Comparison of ENCODE assay signal across 9 cellular contexts in genomic region chr7:30800785-30801252, GRCh38. TPM values are rescaled to one million over a fixed set of nuclear protein-coding genes. Genes with fewer than 3 reads are reported as not detected.
DNase-seq lines count a peak whose midpoint lies in the region; ATAC-seq, FAIRE-seq and TF ChIP-seq lines count a peak whose summit lies in the region.
"Had no signal": no experiment of that assay in that cellular context is flagged by ENCODE, and none has a peak within 500 bp of the region (broad histone marks: within the 10 kb centered on the region; RNA-seq: fewer than 3 reads in every experiment).

No MANE protein-coding gene starts in this region.

- DNase-seq in AG09309 (ENCODE audit: low read depth), result peak; percentile 52
- peak; percentile 66 for DNase-seq in NCI-H345 treated with DMSO at 0.1 percent for 48 hours (lab: John Stamatoyannopoulos, UW; ENCODE audit: unreplicated experiment)
- peak; percentile 5 to 17 for DNase-seq in activated CD4-positive, alpha-beta T cell treated with anti-CD3 and anti-CD28 coated beads, Interleukin-2, amount 50 U/mL, for 48 hours
- peak; percentile 41 to 74 for DNase-seq in frontal cortex (ENCODE audit: low spot score in 2 of 2)
- peak; percentile 84 for DNase-seq in osteocyte (ENCODE audit: extremely low spot score, unreplicated experiment)

- peaks cover 7% of the 10 kb centered on the region for H3K36me3 Mint-ChIP-seq in osteocyte (ENCODE audit: unreplicated experiment)
- H3K36me3 Mint-ChIP-seq: IgD-negative memory B cell had no signal

- ATAC-seq in HG03095 (IDR thresholded peaks at IDR 0.05; ENCODE audit: unreplicated experiment) (peak; percentile 28), GM21717 (IDR thresholded peaks at IDR 0.05; ENCODE audit: unreplicated experiment) (no peak)

- TF ChIP-seq CTCF in AG09309 (IDR thresholded peaks at IDR 0.05; ENCODE audit: control insufficient read depth, insufficient read depth, low read depth, low read length, missing control alignments) (peak; percentile 70), GM12873 (IDR thresholded peaks at IDR 0.05; ENCODE audit: insufficient read depth, low read depth, low read length, missing control alignments) (peak; percentile 69), osteocyte (IDR thresholded peaks at IDR 0.05) (peak; percentile 86)

- no peaks in the 10 kb centered on the region for H3K27me3 Mint-ChIP-seq in osteocyte (ENCODE audit: unreplicated experiment)
- H3K27me3 Mint-ChIP-seq: IgD-negative memory B cell had no signal

- no peak overlapping the region for H3K4me3 Mint-ChIP-seq in osteocyte (ENCODE audit: unreplicated experiment)

- peaks cover 53% of the 10 kb centered on the region for H3K4me1 Mint-ChIP-seq in osteocyte (ENCODE audit: unreplicated experiment)

- FAIRE-seq in frontal cortex (lab: Jason Lieb, UNC), result no peak

- H3K4me3 ChIP-seq in AG09309 (ENCODE audit: control insufficient read depth, low read depth, low read length), result no peak overlapping the region

- H3K9me3 Mint-ChIP-seq in osteocyte (ENCODE audit: unreplicated experiment), result no peaks in the 10 kb centered on the region
- H3K9me3 Mint-ChIP-seq: IgD-negative memory B cell had no signal

- H3K27ac Mint-ChIP-seq in osteocyte (ENCODE audit: unreplicated experiment), result no peak overlapping the region

RNA-seq across cellular contexts. Expression of gene MINDY4, which starts 29.6 kb away (rescaled TPM):
- total RNA-seq in frontal cortex (2.4 TPM), osteocyte (4.4 and 5.3 TPM in 2 replicates)

RNA-seq across cellular contexts. Expression of gene INMT, which starts 48.9 kb away (rescaled TPM):
- 0.41 TPM for total RNA-seq in frontal cortex
- total RNA-seq in osteocyte, result 1.5 and 2.0 TPM in 2 replicates

Comparison
In these comparisons a context has a peak if more than half of its experiments do, and no peak if none do; other contexts are left out.
1. DNase-seq: peak in every context shown above with its lines; median percentile 84 in osteocyte; 66 in NCI-H345 treated with DMSO at 0.1 percent for 48 hours; 58 in frontal cortex; 52 in AG09309; 11 in activated CD4-positive, alpha-beta T cell treated with anti-CD3 and anti-CD28 coated beads, Interleukin-2, amount 50 U/mL, for 48 hours.